In genomic region chr4:56741595-56741994, GRCh38 we compare ENCODE assay signal across 20 cellular contexts.
"Had no signal": no experiment of that assay in that cellular context is flagged by ENCODE, and none has a peak within 500 bp of the region (broad histone marks: within the 10 kb centered on the region; RNA-seq: fewer than 3 reads in every experiment).

No MANE protein-coding gene starts in this region.

- H3K9me3 Mint-ChIP-seq: immature natural killer cell; memory B cell; natural killer cell treated with Interleukin-12 subunit alpha and Interleukin-12 subunit beta and Interleukin-15 and Interleukin-18, amount 100 ng/mL, for 72 hours; stimulated activated naive CD8-positive, alpha-beta T cell treated with anti-CD3 and anti-CD28 coated beads, Interleukin-15, Interleukin-2, amounts not matched to agents 100 ng/mL and 50 ng/mL, for 24 hours had no signal

- H3K27ac Mint-ChIP-seq: endodermal cell; immature natural killer cell; memory B cell; natural killer cell treated with Interleukin-12 subunit alpha and Interleukin-12 subunit beta and Interleukin-15 and Interleukin-18, amount 100 ng/mL, for 72 hours; neural progenitor cell; progenitor cell of endocrine pancreas; stimulated activated naive CD8-positive, alpha-beta T cell treated with anti-CD3 and anti-CD28 coated beads, Interleukin-15, Interleukin-2, amounts not matched to agents 100 ng/mL and 50 ng/mL, for 24 hours had no signal

- H3K4me1 Mint-ChIP-seq: endodermal cell, immature natural killer cell, neural progenitor cell had no signal

- FAIRE-seq: keratinocyte, small intestine had no signal

- ATAC-seq: gastroesophageal sphincter; left cardiac atrium; lower lobe of right lung; natural killer cell treated with Interleukin-12 subunit alpha and Interleukin-12 subunit beta and Interleukin-15 and Interleukin-18, amount 100 ng/mL, for 72 hours; right cardiac atrium; upper lobe of right lung had no signal

- H3K36me3 Mint-ChIP-seq: immature natural killer cell; memory B cell; natural killer cell treated with Interleukin-12 subunit alpha and Interleukin-12 subunit beta and Interleukin-15 and Interleukin-18, amount 100 ng/mL, for 72 hours; neural progenitor cell had no signal

- H3K4me3 Mint-ChIP-seq: endodermal cell; immature natural killer cell; memory B cell; natural killer cell treated with Interleukin-12 subunit alpha and Interleukin-12 subunit beta and Interleukin-15 and Interleukin-18, amount 100 ng/mL, for 72 hours; neural progenitor cell; stimulated activated naive CD8-positive, alpha-beta T cell treated with anti-CD3 and anti-CD28 coated beads, Interleukin-15, Interleukin-2, amounts not matched to agents 100 ng/mL and 50 ng/mL, for 24 hours had no signal

- H3K27me3 Mint-ChIP-seq: natural killer cell treated with Interleukin-12 subunit alpha and Interleukin-12 subunit beta and Interleukin-15 and Interleukin-18, amount 100 ng/mL, for 72 hours; stimulated activated naive CD8-positive, alpha-beta T cell treated with anti-CD3 and anti-CD28 coated beads, Interleukin-15, Interleukin-2, amounts not matched to agents 100 ng/mL and 50 ng/mL, for 24 hours had no signal

- DNase-seq: effector CD4-positive, alpha-beta T cell; endodermal cell; immature natural killer cell; left cardiac atrium; left ventricle myocardium inferior; lower lobe of right lung; midbrain; nucleus accumbens; ovary; right cardiac atrium; stimulated activated CD4-positive, alpha-beta T cell treated with anti-CD3 and anti-CD28 coated beads, Interleukin-2, amount 100 ng/mL, for 48 hours; upper lobe of right lung had no signal
